23 cellular contexts compared by ENCODE assay signal in genomic region chr6:158445426-158446085, GRCh38.
A peak's percentile ranks its signal among the peaks of the same experiment; 100 is the strongest.
DNase-seq lines count a peak whose midpoint lies in the region; ATAC-seq and TF ChIP-seq lines count a peak whose summit lies in the region.
"Had no signal": no experiment of that assay in that cellular context is flagged by ENCODE, and none has a peak within 500 bp of the region (broad histone marks: within the 10 kb centered on the region; RNA-seq: fewer than 3 reads in every experiment).

No MANE protein-coding gene starts in this region.

- H3K79me2 ChIP-seq in hepatocyte = no peaks in the 10 kb centered on the region

- no peaks in the 10 kb centered on the region for H4K20me1 ChIP-seq in hepatocyte (ENCODE audit: insufficient read depth, poor library complexity, severe bottlenecking)

- peak overlapping the region; percentile 14 for H3K27ac Mint-ChIP-seq in memory B cell
- H3K27ac Mint-ChIP-seq in activated CD8-positive, alpha-beta memory T cell treated with anti-CD3 and anti-CD28 coated beads, Interleukin-2, amount 10 ng/mL, durations not matched to agents 7 days and 5 days = no peak overlapping the region
- no peak overlapping the region for H3K27ac Mint-ChIP-seq in effector memory CD8-positive, alpha-beta T cell
- H3K27ac Mint-ChIP-seq: CD14-positive monocyte had no signal

- ATAC-seq in memory B cell (ENCODE audit: low read depth) = no peak
- ATAC-seq in activated CD8-positive, alpha-beta memory T cell treated with anti-CD3 and anti-CD28 coated beads, Interleukin-2, amount 10 ng/mL, durations not matched to agents 7 days and 5 days = no peak
- no peak for ATAC-seq in effector memory CD8-positive, alpha-beta T cell (replicated peaks)
- ATAC-seq: GM12878 had no signal

- DNase-seq in AG08396 (ENCODE audit: low spot score) (peak; percentile 17), M059J (ENCODE audit: low read depth) (peak; percentile 20), astrocyte of the spinal cord (ENCODE audit: low read depth, low spot score) (peak; percentile 46), memory B cell (ENCODE audit: low spot score in 2 of 2) (no peak), HK-2 (ENCODE audit: unreplicated experiment) (no peak), hepatocyte (ENCODE audit: low spot score) (no peak)
- no peak for DNase-seq in activated CD8-positive, alpha-beta memory T cell treated with anti-CD3 and anti-CD28 coated beads, Interleukin-2, amount 10 ng/mL, durations not matched to agents 7 days and 5 days
- DNase-seq in effector memory CD8-positive, alpha-beta T cell = no peak
- DNase-seq: DMS 273 treated with DMSO at 0.1 percent for 48 hours, EL, GM23248, IMR-90, Karpas-422, NCI-H1105 treated with DMSO at 0.1 percent for 48 hours, NCI-H1694, NCI-H2081 treated with DMSO at 0.1 percent for 48 hours, OCI-M1, SHP77 had no signal

- H3K4me2 ChIP-seq in hepatocyte = no peak overlapping the region

- no peak overlapping the region for H2AFZ ChIP-seq in hepatocyte
- H2AFZ ChIP-seq: GM23248 had no signal

- H3K36me3 Mint-ChIP-seq in memory B cell = peaks cover 35% of the 10 kb centered on the region
- no peaks in the 10 kb centered on the region for H3K36me3 Mint-ChIP-seq in activated CD8-positive, alpha-beta memory T cell treated with anti-CD3 and anti-CD28 coated beads, Interleukin-2, amount 10 ng/mL, durations not matched to agents 7 days and 5 days
- peaks cover 9% of the 10 kb centered on the region for H3K36me3 Mint-ChIP-seq in effector memory CD8-positive, alpha-beta T cell (ENCODE audit: insufficient read depth)

- no peak for TF ChIP-seq CTCF in astrocyte of the spinal cord (IDR thresholded peaks at IDR 0.05; ENCODE audit: low read depth, low read length)
- no peak for TF ChIP-seq CTCF in hepatocyte (IDR thresholded peaks at IDR 0.05; ENCODE audit: poor library complexity)

- no peaks in the 10 kb centered on the region for H3K9me3 Mint-ChIP-seq in memory B cell
- no peaks in the 10 kb centered on the region for H3K9me3 Mint-ChIP-seq in activated CD8-positive, alpha-beta memory T cell treated with anti-CD3 and anti-CD28 coated beads, Interleukin-2, amount 10 ng/mL, durations not matched to agents 7 days and 5 days (ENCODE audit: low read depth)
- H3K9me3 Mint-ChIP-seq in effector memory CD8-positive, alpha-beta T cell = no peaks in the 10 kb centered on the region
- H3K9me3 Mint-ChIP-seq: CD14-positive monocyte had no signal

- no peaks in the 10 kb centered on the region for H3K9me3 ChIP-seq in hepatocyte (ENCODE audit: low read depth)
- H3K9me3 ChIP-seq: HAP-1 had no signal

- no peak overlapping the region for H3K27ac ChIP-seq in hepatocyte
- H3K27ac ChIP-seq: GM23248, HL-60, SK-N-MC had no signal

- H3K4me3 Mint-ChIP-seq in memory B cell = no peak overlapping the region
- no peak overlapping the region for H3K4me3 Mint-ChIP-seq in activated CD8-positive, alpha-beta memory T cell treated with anti-CD3 and anti-CD28 coated beads, Interleukin-2, amount 10 ng/mL, durations not matched to agents 7 days and 5 days
- H3K4me3 Mint-ChIP-seq in effector memory CD8-positive, alpha-beta T cell = no peak overlapping the region
- H3K4me3 Mint-ChIP-seq: CD14-positive monocyte had no signal

- H3K4me3 ChIP-seq in astrocyte of the spinal cord (ENCODE audit: low read depth, low read length) (no peak overlapping the region), hepatocyte (no peak overlapping the region)
- H3K4me3 ChIP-seq: GM12878, GM23248, HAP-1, SK-N-MC had no signal

- in situ Hi-C loops in astrocyte of the spinal cord (cut with HindIII; ENCODE audit: low sequenced_read_pairs) = no loop called here

- no peaks in the 10 kb centered on the region for H3K9me2 ChIP-seq in hepatocyte (replicated peaks; ENCODE audit: insufficient read depth)

- no peaks in the 10 kb centered on the region for H3K27me3 ChIP-seq in hepatocyte

- no peaks in the 10 kb centered on the region for H3K27me3 Mint-ChIP-seq in memory B cell
- no peaks in the 10 kb centered on the region for H3K27me3 Mint-ChIP-seq in activated CD8-positive, alpha-beta memory T cell treated with anti-CD3 and anti-CD28 coated beads, Interleukin-2, amount 10 ng/mL, durations not matched to agents 7 days and 5 days
- H3K27me3 Mint-ChIP-seq in effector memory CD8-positive, alpha-beta T cell = no peaks in the 10 kb centered on the region

- H3K36me3 ChIP-seq in hepatocyte (replicated peaks; ENCODE audit: insufficient read depth, low read depth) = no peaks in the 10 kb centered on the region
- H3K36me3 ChIP-seq: HAP-1 had no signal

- CTCF ChIA-PET in activated CD8-positive, alpha-beta memory T cell treated with anti-CD3 and anti-CD28 coated beads, Interleukin-2, amount 10 ng/mL, durations not matched to agents 7 days and 5 days (lab: Charles Lee) = no interaction called here

- H3K4me1 ChIP-seq in hepatocyte (ENCODE audit: insufficient read depth) = no peaks in the 10 kb centered on the region
- H3K4me1 ChIP-seq: HAP-1 had no signal

- 94% methylated on average over 5 of the region's 5 CpGs for WGBS in hepatocyte (ENCODE audit: low lambda C conversion rate, missing lambda C conversion rate)

- peaks cover 2% of the 10 kb centered on the region for H3K4me1 Mint-ChIP-seq in memory B cell
- H3K4me1 Mint-ChIP-seq in activated CD8-positive, alpha-beta memory T cell treated with anti-CD3 and anti-CD28 coated beads, Interleukin-2, amount 10 ng/mL, durations not matched to agents 7 days and 5 days = no peaks in the 10 kb centered on the region
- H3K4me1 Mint-ChIP-seq in effector memory CD8-positive, alpha-beta T cell (ENCODE audit: low read depth in 2 of 2) = no peaks in the 10 kb centered on the region
- H3K4me1 Mint-ChIP-seq: CD14-positive monocyte had no signal

Comparison
In these comparisons a context has a peak if more than half of its experiments do, and no peak if none do; other contexts are left out.
1. DNase-seq: peak in AG08396 (single experiment), M059J (single experiment) and astrocyte of the spinal cord (single experiment); none in memory B cell (0 of 2), HK-2 (single experiment), hepatocyte (single experiment), activated CD8-positive, alpha-beta memory T cell treated with anti-CD3 and anti-CD28 coated beads, Interleukin-2, amount 10 ng/mL, durations not matched to agents 7 days and 5 days (single experiment) and effector memory CD8-positive, alpha-beta T cell (0 of 3).